Comparison of ENCODE assay signal across 11 cellular contexts in genomic region chrX:9578083-9578779, GRCh38.
"Had no signal": no experiment of that assay in that cellular context is flagged by ENCODE, and none has a peak within 500 bp of the region (broad histone marks: within the 10 kb centered on the region; RNA-seq: fewer than 3 reads in every experiment).

No MANE protein-coding gene starts in this region.

- H3K27me3 Mint-ChIP-seq: activated naive CD4-positive, alpha-beta T cell treated with anti-CD3 and anti-CD28 coated beads, Interleukin-2, amount 50 U/mL, for 24 hours had no signal

- H3K4me3 Mint-ChIP-seq: activated naive CD4-positive, alpha-beta T cell treated with anti-CD3 and anti-CD28 coated beads, Interleukin-2, amount 50 U/mL, for 24 hours; natural killer cell had no signal

- H3K27me3 ChIP-seq: cardiac muscle cell, stomach, tibial artery had no signal

- H3K4me3 ChIP-seq: cardiac muscle cell, stomach, tibial artery had no signal

- H3K27ac Mint-ChIP-seq: activated naive CD4-positive, alpha-beta T cell treated with anti-CD3 and anti-CD28 coated beads, Interleukin-2, amount 50 U/mL, for 24 hours; natural killer cell had no signal

- DNase-seq: activated effector memory CD4-positive, alpha-beta T cell treated with Interleukin-2 at 50 U/mL for 16 hours; aorta; effector memory CD4-positive, alpha-beta T cell; natural killer cell; SHP77 treated with DMSO at 0.1 percent for 48 hours; stimulated activated CD4-positive, alpha-beta T cell treated with anti-CD3 and anti-CD28 coated beads, Interleukin-15, amount 100 ng/mL, for 24 hours; stimulated activated CD4-positive, alpha-beta T cell treated with anti-CD3 and anti-CD28 coated beads, Interleukin-4, amount 100 ng/mL, for 24 hours; stomach; tibial artery had no signal

- H3K36me3 ChIP-seq: cardiac muscle cell, stomach, tibial artery had no signal

- H3K9me3 ChIP-seq: stomach, tibial artery had no signal

- H3K36me3 Mint-ChIP-seq: activated naive CD4-positive, alpha-beta T cell treated with anti-CD3 and anti-CD28 coated beads, Interleukin-2, amount 50 U/mL, for 24 hours; natural killer cell had no signal

- ATAC-seq: natural killer cell had no signal

- H3K9me3 Mint-ChIP-seq: activated naive CD4-positive, alpha-beta T cell treated with anti-CD3 and anti-CD28 coated beads, Interleukin-2, amount 50 U/mL, for 24 hours; natural killer cell had no signal

- H3K27ac ChIP-seq: cardiac muscle cell, stomach, tibial artery had no signal
